19 cellular contexts compared by ENCODE assay signal in genomic region chr10:58360412-58361004, GRCh38. TPM values are rescaled to one million over a fixed set of nuclear protein-coding genes. Genes with fewer than 3 reads are reported as not detected.
DNase-seq lines count a peak whose midpoint lies in the region; ATAC-seq and TF ChIP-seq lines count a peak whose summit lies in the region.
"Had no signal": no experiment of that assay in that cellular context is flagged by ENCODE, and none has a peak within 500 bp of the region (broad histone marks: within the 10 kb centered on the region; RNA-seq: fewer than 3 reads in every experiment).

No MANE protein-coding gene starts in this region.

- no peak overlapping the region for H3K4me3 ChIP-seq in neutrophil (ENCODE audit: low read depth in 1 of 2, low read length in 1 of 2)
- H3K4me3 ChIP-seq: upper lobe of left lung had no signal

- ATAC-seq in activated T-cell treated with anti-CD3 and anti-CD28 coated beads, Interleukin-2, amount 50 U/mL, for 72 hours (replicated peaks in 1 of 2): peak in 1 of 2 donors; percentile 32
- no peak for ATAC-seq in HG02981 (IDR thresholded peaks at IDR 0.05; ENCODE audit: unreplicated experiment)
- ATAC-seq: CD8-positive, alpha-beta T cell; right cardiac atrium had no signal

- H3K4me1 ChIP-seq in neutrophil (ENCODE audit: control insufficient read depth in 1 of 2, insufficient read depth in 1 of 2, low read depth in 1 of 2, low read length in 1 of 2): peaks cover 25 to 31% of the 10 kb centered on the region in 2 experiments

- peak overlapping the region; percentile 18 for H3K27ac Mint-ChIP-seq in activated T-cell treated with anti-CD3 and anti-CD28 coated beads, Interleukin-2, amount 50 U/mL, for 72 hours

- H3K4me1 Mint-ChIP-seq in activated T-cell treated with anti-CD3 and anti-CD28 coated beads, Interleukin-2, amount 50 U/mL, for 72 hours (ENCODE audit: low read depth): peaks cover 15% of the 10 kb centered on the region

- H3K36me3 Mint-ChIP-seq in activated T-cell treated with anti-CD3 and anti-CD28 coated beads, Interleukin-2, amount 50 U/mL, for 72 hours (ENCODE audit: insufficient read depth in 2 of 2): peaks cover 1 to 9% of the 10 kb centered on the region in 2 donors

- no peak for DNase-seq in activated T-cell treated with anti-CD3 and anti-CD28 coated beads, Interleukin-2, amount 50 U/mL, for 72 hours
- no peak for DNase-seq in activated T-cell treated with anti-CD3 and anti-CD28 coated beads for 4 hours
- peak; percentile 21 for DNase-seq in HPDE6-E6E7 (ENCODE audit: extremely low spot score)
- peak; percentile 34 for DNase-seq in dermis blood vessel endothelial cell
- no peak for DNase-seq in GF-D8 (lab: John Stamatoyannopoulos, UW)
- DNase-seq in NCI-H1105 treated with DMSO at 0.1 percent for 48 hours (lab: John Stamatoyannopoulos, UW): no peak
- DNase-seq: ACHN; activated CD4-positive, alpha-beta T cell treated with anti-CD3 and anti-CD28 coated beads, Interleukin-2, amount 50 U/mL, for 48 hours; anterior cingulate cortex; CD8-positive, alpha-beta T cell; DMS79; NCI-H146; occipital lobe; right cardiac atrium; Right ventricle myocardium superior; stimulated activated naive CD4-positive, alpha-beta T cell; upper lobe of left lung had no signal

- no peak for TF ChIP-seq CTCF in neutrophil (IDR thresholded peaks at IDR 0.05)

- H3K9me3 ChIP-seq in neutrophil: no peaks in the 10 kb centered on the region
- H3K9me3 ChIP-seq: upper lobe of left lung had no signal

- H3K36me3 ChIP-seq in neutrophil: peaks cover 34% of the 10 kb centered on the region

- H3K4me3 Mint-ChIP-seq in activated T-cell treated with anti-CD3 and anti-CD28 coated beads, Interleukin-2, amount 50 U/mL, for 72 hours: peak overlapping the region in 1 of 2 donors; percentile 37
- H3K4me3 Mint-ChIP-seq: CD8-positive, alpha-beta T cell had no signal

- no peaks in the 10 kb centered on the region for H3K27me3 Mint-ChIP-seq in activated T-cell treated with anti-CD3 and anti-CD28 coated beads, Interleukin-2, amount 50 U/mL, for 72 hours (ENCODE audit: low read depth)

- H3K27ac ChIP-seq in neutrophil: peak overlapping the region; percentile 63
- H3K27ac ChIP-seq: upper lobe of left lung had no signal

- H3K27me3 ChIP-seq in neutrophil: no peaks in the 10 kb centered on the region
- H3K27me3 ChIP-seq: upper lobe of left lung had no signal

- H3K9me3 Mint-ChIP-seq in activated T-cell treated with anti-CD3 and anti-CD28 coated beads, Interleukin-2, amount 50 U/mL, for 72 hours: no peaks in the 10 kb centered on the region
- H3K9me3 Mint-ChIP-seq: CD8-positive, alpha-beta T cell had no signal

RNA-seq across cellular contexts. Expression of gene TFAM, which starts 24.7 kb away (rescaled TPM):
- total RNA-seq in activated T-cell treated with anti-CD3 and anti-CD28 coated beads, Interleukin-2, amount 50 U/mL, for 72 hours: 10 to 100 TPM; 72.4 to 89.8 TPM
- total RNA-seq in dermis blood vessel endothelial cell: 39.0 and 61.0 TPM in 2 replicates

RNA-seq across cellular contexts. Expression of gene UBE2D1, which starts 25.7 kb away (rescaled TPM):
- 10 to 100 TPM; 10.5 to 12.1 TPM for total RNA-seq in activated T-cell treated with anti-CD3 and anti-CD28 coated beads, Interleukin-2, amount 50 U/mL, for 72 hours
- 9.4 and 11.3 TPM in 2 replicates for total RNA-seq in dermis blood vessel endothelial cell

Comparison
In these comparisons a context has a peak if more than half of its experiments do, and no peak if none do; other contexts are left out.
1. DNase-seq: peak in HPDE6-E6E7 (single experiment) and dermis blood vessel endothelial cell (single experiment); none in activated T-cell treated with anti-CD3 and anti-CD28 coated beads, Interleukin-2, amount 50 U/mL, for 72 hours (0 of 2), activated T-cell treated with anti-CD3 and anti-CD28 coated beads for 4 hours (single experiment), GF-D8 (single experiment) and NCI-H1105 treated with DMSO at 0.1 percent for 48 hours (single experiment).